1 cellular context compared by ENCODE assay signal in the genomic region with DNA sequence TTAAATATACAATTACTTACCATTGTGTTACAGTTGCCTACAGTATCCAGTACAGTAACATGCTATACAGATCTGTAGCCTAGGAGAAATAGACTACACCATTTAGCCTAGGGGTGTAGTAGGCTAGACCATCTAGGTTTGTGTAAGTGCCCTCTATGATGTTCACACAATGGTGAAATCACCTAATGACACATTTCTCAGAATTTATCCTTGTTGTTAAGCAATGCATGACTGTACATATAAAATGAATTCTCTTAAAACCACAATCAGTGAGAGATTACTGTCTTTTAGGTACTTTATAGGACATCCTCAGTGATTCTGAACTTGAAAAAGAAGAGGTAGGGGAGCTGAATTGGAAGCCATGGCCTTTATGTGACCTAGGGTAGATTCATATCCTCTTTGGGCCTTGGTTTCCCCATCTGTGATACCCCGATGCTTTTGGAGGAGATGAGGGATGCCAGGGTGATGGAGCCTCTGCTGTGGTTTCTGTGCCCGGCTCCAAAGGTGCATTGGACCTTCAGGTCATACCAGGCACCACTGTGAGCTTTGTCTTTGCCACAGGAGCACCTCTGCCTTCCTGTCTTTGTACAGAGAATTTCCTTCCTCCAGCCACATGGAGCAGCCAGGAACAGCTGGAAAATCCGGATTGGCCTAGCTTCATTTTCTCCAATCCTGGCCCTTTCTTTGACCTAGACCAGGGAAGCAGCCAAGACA.
TF ChIP-seq lines count a peak whose summit lies in the region.

No MANE protein-coding gene starts in this region.

TF ChIP-seq in endothelial cell of umbilical vein, 7 proteins besides CTCF, POLR2A, EP300 and RAD21 (continued from another document):
- TF ChIP-seq FOS (IDR thresholded peaks at IDR 0.05; ENCODE audit: borderline replicate concordance, insufficient read depth, low read length) = no peak
- TF ChIP-seq JUN (IDR thresholded peaks at IDR 0.05; ENCODE audit: borderline replicate concordance, insufficient read depth, insufficient read length, low read depth) = no peak
TF ChIP-seq in endothelial cell of umbilical vein: peak in this region for 2.
